In genomic region chr1:10606070-10606469, GRCh38 we compare ENCODE assay signal across 25 cellular contexts.
DNase-seq lines count a peak whose midpoint lies in the region; ATAC-seq and TF ChIP-seq lines count a peak whose summit lies in the region.
"Had no signal": no experiment of that assay in that cellular context is flagged by ENCODE, and none has a peak within 500 bp of the region (broad histone marks: within the 10 kb centered on the region; RNA-seq: fewer than 3 reads in every experiment).

No MANE protein-coding gene starts in this region.

- H3K4ac ChIP-seq in IMR-90 (ENCODE audit: low read depth, low read length), result peak overlapping the region; percentile 6; the same call in 1 of the 2 replicates

- H3K4me1 ChIP-seq in IMR-90 (ENCODE audit: control insufficient read depth, insufficient read depth, low read length), result 0 out of 2 replicates have a peak, but pooled peaks cover 1% of the 10 kb centered on the region
- H3K4me1 ChIP-seq: breast epithelium, transverse colon had no signal

- no peaks in the 10 kb centered on the region for H3K27me3 ChIP-seq in IMR-90 (ENCODE audit: control insufficient read depth, insufficient read depth, low read length)
- H3K27me3 ChIP-seq: breast epithelium, SJCRH30, transverse colon had no signal

- POLR2A ChIA-PET in IMR-90 (lab: Charles Lee; ENCODE audit: unreplicated experiment), result no interaction called here

- H2AK9ac ChIP-seq in IMR-90 (replicated peaks; ENCODE audit: low read depth, low read length, poor library complexity), result no peak overlapping the region

- H3K9me1 ChIP-seq in IMR-90 (ENCODE audit: insufficient read depth, low read length), result peaks cover 13% of the 10 kb centered on the region; the same call in 1 of the 2 replicates

- CTCF ChIA-PET in IMR-90 (lab: Yijun Ruan, JAX), result interaction anchor here (0.6 to 1.4 kb wide), 2 partner anchors 10 to 56 kb away, joined by 3 read pairs; no protein-coding TSS in a partner anchor

- no TSS peak for BruUV-seq in IMR-90 (replicated peaks; lab: Mats Ljungman, UMichigan)

- no peak for TF ChIP-seq RAD21 in IMR-90 (IDR thresholded peaks at IDR 0.05; ENCODE audit: low read length)

- H3K56ac ChIP-seq in IMR-90 (ENCODE audit: extremely low read depth, insufficient read depth, low read length), result no peak overlapping the region

- no peak overlapping the region for H3K4me3 ChIP-seq in IMR-90 (ENCODE audit: insufficient read depth, low read depth, low read length)
- no peak overlapping the region for H3K4me3 ChIP-seq in epithelial cell of proximal tubule (ENCODE audit: low read depth, low read length)
- H3K4me3 ChIP-seq: breast epithelium, SJCRH30, transverse colon had no signal

- no peak for TF ChIP-seq POLR2A in IMR-90 (IDR thresholded peaks at IDR 0.05; ENCODE audit: low read depth, low read length)

- peaks cover 10 to 12% of the 10 kb centered on the region in 2 experiments; a peak in 3 of 4 replicates for H3K79me1 ChIP-seq in IMR-90 (ENCODE audit: low read depth in 1 of 2, low read length in 2 of 2)

- intact Hi-C loops in IMR-90 (cut with micrococcal nuclease), result no loop called here

- TF ChIP-seq CTCF in IMR-90 (conservative IDR thresholded peaks at IDR 0.05; ENCODE audit: low read depth, low read length), result no peak
- TF ChIP-seq CTCF in epithelial cell of proximal tubule (conservative IDR thresholded peaks at IDR 0.05; ENCODE audit: low read depth, low read length), result no peak

- no peak overlapping the region for H4K91ac ChIP-seq in IMR-90 (ENCODE audit: insufficient read depth, low read depth, low read length)

- DNase-seq in ACHN (peak; percentile 83), IMR-90 (no peak), epithelial cell of proximal tubule (ENCODE audit: low read depth) (peak; percentile 51), myocyte (ENCODE audit: low read depth) (peak; percentile 67), SIG-M5 treated with dmso at 0.1 percent for 504 hours (lab: John Stamatoyannopoulos, UW; ENCODE audit: unreplicated experiment) (no peak)
- no peak for DNase-seq in central memory CD4-positive, alpha-beta T cell
- DNase-seq: 8988T; activated CD4-positive, alpha-beta T cell treated with anti-CD3 and anti-CD28 coated beads, Interleukin-2, amount 10 ng/mL, durations not matched to agents 24 days and 14 days; activated CD8-positive, alpha-beta memory T cell treated with anti-CD3 and anti-CD28 coated beads for 24 hours; activated T-cell treated with anti-CD3 and anti-CD28 coated beads for 4 hours; amniotic stem cell; Calu3; effector CD4-positive, alpha-beta T cell; GOT3; midbrain; natural killer cell; NCI-H1436 treated with DMSO at 0.1 percent for 48 hours; NCI-H774; stimulated activated CD4-positive, alpha-beta T cell treated with anti-CD3 and anti-CD28 coated beads, Interleukin-15, amount 100 ng/mL, for 24 hours; stimulated activated CD4-positive, alpha-beta T cell treated with anti-CD3 and anti-CD28 coated beads, Interleukin-4, amount 100 ng/mL, for 4 hours; transverse colon had no signal

- H4K20me1 ChIP-seq in IMR-90 (ENCODE audit: insufficient read depth, low read length), result peaks cover 3% of the 10 kb centered on the region; the same call in 1 of the 2 replicates

- H2BK120ac ChIP-seq in IMR-90 (ENCODE audit: low read depth, low read length), result no peak overlapping the region

- no peak overlapping the region for H2BK5ac ChIP-seq in IMR-90 (ENCODE audit: low read depth, low read length, poor library complexity, severe bottlenecking)

- H2BK15ac ChIP-seq in IMR-90 (ENCODE audit: low read depth, low read length), result no peak overlapping the region

- no peak overlapping the region for H2AFZ ChIP-seq in IMR-90 (replicated peaks; ENCODE audit: low read length, poor library complexity)

- H2AK5ac ChIP-seq in IMR-90 (ENCODE audit: low read depth, low read length), result no peak overlapping the region

- WGBS in IMR-90 (ENCODE audit: extremely low coverage in 2 of 2, insufficient read length in 1 of 2), 2 experiments, result no CpG with 5 or more reads among the region's 7 CpGs

- H4K8ac ChIP-seq in IMR-90 (ENCODE audit: low read depth in 2 of 2, low read length in 2 of 2), result no peak overlapping the region

- ATAC-seq in IMR-90 (ENCODE audit: low read depth) (no peak), esophagus mucosa (no peak), HG03196 (IDR thresholded peaks at IDR 0.05; ENCODE audit: unreplicated experiment) (no peak)
- ATAC-seq: natural killer cell had no signal

- peaks cover 4% of the 10 kb centered on the region; the same call in 1 of the 2 replicates for H3K36me3 ChIP-seq in IMR-90 (ENCODE audit: control insufficient read depth, insufficient read depth, low read length)
- H3K36me3 ChIP-seq: breast epithelium, SJCRH30, transverse colon had no signal

- no peak overlapping the region for H3K4me2 ChIP-seq in IMR-90 (ENCODE audit: low read depth, low read length)

- no peak overlapping the region for H2BK20ac ChIP-seq in IMR-90 (ENCODE audit: low read depth, low read length)

- no peak overlapping the region for H3K27ac ChIP-seq in IMR-90 (ENCODE audit: insufficient read depth, low read length)
- H3K27ac ChIP-seq: breast epithelium, SJCRH30, transverse colon had no signal

- dilution Hi-C loops in IMR-90 (cut with HindIII; ENCODE audit: low sequenced_read_pairs, unreplicated experiment), result no loop called here

- no peak overlapping the region for H4K5ac ChIP-seq in IMR-90 (ENCODE audit: low read depth, low read length)

- no peak overlapping the region for H3K14ac ChIP-seq in IMR-90 (replicated peaks; ENCODE audit: low read depth, low read length)

- no peaks in the 10 kb centered on the region for H3K9me3 ChIP-seq in IMR-90 (ENCODE audit: control insufficient read depth, insufficient read depth, low read length)
- H3K9me3 ChIP-seq: breast epithelium, SJCRH30, transverse colon had no signal

- no peak overlapping the region for H3K23ac ChIP-seq in IMR-90 (ENCODE audit: low read depth, low read length)

- H3K18ac ChIP-seq in IMR-90 (ENCODE audit: low read depth, low read length), result no peak overlapping the region

- in situ Hi-C loops in ACHN (cut with HindIII; ENCODE audit: low pct_ligation_motif_present, low pct_unique_long_range_greater_than_20kb, low sequenced_read_pairs) (no loop called here), IMR-90 (cut with MboI; ENCODE audit: low sequenced_read_pairs) (no loop called here)

- no peak overlapping the region for H3K9ac ChIP-seq in IMR-90 (ENCODE audit: low read depth, low read length)

TF ChIP-seq in IMR-90, 13 proteins besides CTCF, POLR2A, EP300 and RAD21:
- TF ChIP-seq RCOR1 (IDR thresholded peaks at IDR 0.05; ENCODE audit: insufficient replicate concordance, low read length) (no peak), CEBPB (IDR thresholded peaks at IDR 0.05; ENCODE audit: low read depth, low read length) (no peak), NFE2L2 (IDR thresholded peaks at IDR 0.05; ENCODE audit: low read depth, low read length) (no peak), MAZ (IDR thresholded peaks at IDR 0.05; ENCODE audit: borderline replicate concordance, low read depth, low read length) (no peak), MAFK (IDR thresholded peaks at IDR 0.05; ENCODE audit: low read depth, low read length) (no peak), RFX5 (IDR thresholded peaks at IDR 0.05; ENCODE audit: low read depth, low read length) (no peak), USF2 (IDR thresholded peaks at IDR 0.05; ENCODE audit: low read depth, low read length) (no peak)
- TF ChIP-seq, protein P1, sequence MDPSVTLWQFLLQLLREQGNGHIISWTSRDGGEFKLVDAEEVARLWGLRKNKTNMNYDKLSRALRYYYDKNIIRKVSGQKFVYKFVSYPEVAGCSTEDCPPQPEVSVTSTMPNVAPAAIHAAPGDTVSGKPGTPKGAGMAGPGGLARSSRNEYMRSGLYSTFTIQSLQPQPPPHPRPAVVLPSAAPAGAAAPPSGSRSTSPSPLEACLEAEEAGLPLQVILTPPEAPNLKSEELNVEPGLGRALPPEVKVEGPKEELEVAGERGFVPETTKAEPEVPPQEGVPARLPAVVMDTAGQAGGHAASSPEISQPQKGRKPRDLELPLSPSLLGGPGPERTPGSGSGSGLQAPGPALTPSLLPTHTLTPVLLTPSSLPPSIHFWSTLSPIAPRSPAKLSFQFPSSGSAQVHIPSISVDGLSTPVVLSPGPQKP (IDR thresholded peaks at IDR 0.05; ENCODE audit: borderline replicate concordance, low read depth, low read length), result no peak

Comparison
In these comparisons a context has a peak if more than half of its experiments do, and no peak if none do; other contexts are left out.
1. DNase-seq: peak in ACHN (single experiment), epithelial cell of proximal tubule (single experiment) and myocyte (single experiment); none in IMR-90 (single experiment), central memory CD4-positive, alpha-beta T cell (single experiment) and SIG-M5 treated with dmso at 0.1 percent for 504 hours (single experiment).